21 cellular contexts compared by ENCODE assay signal in the genomic region with DNA sequence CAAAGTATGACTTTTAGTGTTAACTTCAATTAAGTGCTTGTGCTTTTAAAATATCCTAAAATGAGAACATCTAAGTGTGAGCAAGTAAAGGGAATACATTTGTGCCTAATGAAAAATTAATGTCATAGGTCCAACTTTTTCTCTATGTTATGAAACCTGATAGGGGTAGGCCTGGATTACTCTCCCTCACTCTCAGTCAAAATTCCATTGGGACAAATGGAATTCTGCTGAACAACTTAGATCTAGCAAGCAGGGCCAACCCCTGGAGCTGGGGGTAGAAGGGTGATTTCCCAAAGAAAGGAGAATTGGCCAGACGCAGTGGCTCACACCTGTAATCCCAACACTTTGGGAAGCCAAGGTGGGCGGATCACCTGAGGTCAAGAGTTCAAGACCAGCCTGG.
"Had no signal": no experiment of that assay in that cellular context is flagged by ENCODE, and none has a peak within 500 bp of the region (broad histone marks: within the 10 kb centered on the region; RNA-seq: fewer than 3 reads in every experiment).

No MANE protein-coding gene starts in this region.

- ATAC-seq: gastroesophageal sphincter; naive thymus-derived CD8-positive, alpha-beta T cell; T-cell had no signal

- H3K4me3 ChIP-seq: esophagus muscularis mucosa, gastroesophageal sphincter, lung, right atrium auricular region had no signal

- H3K4me1 Mint-ChIP-seq: activated naive CD8-positive, alpha-beta T cell treated with anti-CD3 and anti-CD28 coated beads, Interleukin-2, amount 50 U/mL, for 24 hours had no signal

- DNase-seq: activated CD4-positive, alpha-beta T cell treated with anti-CD3 and anti-CD28 coated beads, Interleukin-2, amount 50 U/mL, for 4 hours; activated CD4-positive, CD25-positive, alpha-beta regulatory T cell treated with anti-CD3 and anti-CD28 coated beads, Interleukin-2, amount 50 U/mL, for 72 hours; activated naive CD4-positive, alpha-beta T cell treated with anti-CD3 and anti-CD28 coated beads for 36 hours; activated naive CD8-positive, alpha-beta T cell treated with anti-CD3 and anti-CD28 coated beads, Interleukin-2, amount 50 U/mL, for 24 hours; activated T-cell treated with anti-CD3 and anti-CD28 coated beads for 4 hours; cortex of kidney; effector CD4-positive, alpha-beta T cell; naive thymus-derived CD8-positive, alpha-beta T cell; nucleus accumbens; small intestine; stimulated activated CD4-positive, alpha-beta T cell treated with anti-CD3 and anti-CD28 coated beads, Interleukin-4, amount 100 ng/mL, for 24 hours; stimulated activated naive CD4-positive, alpha-beta T cell; T-cell; T-helper 9 cell had no signal

- H3K27me3 Mint-ChIP-seq: progenitor cell of endocrine pancreas, type B pancreatic cell had no signal

- H3K4me3 Mint-ChIP-seq: activated naive CD4-positive, alpha-beta T cell treated with anti-CD3 and anti-CD28 coated beads for 36 hours; activated naive CD8-positive, alpha-beta T cell treated with anti-CD3 and anti-CD28 coated beads, Interleukin-2, amount 50 U/mL, for 24 hours; naive thymus-derived CD8-positive, alpha-beta T cell; T-cell; type B pancreatic cell had no signal

- H3K9me3 ChIP-seq: esophagus muscularis mucosa, gastroesophageal sphincter, right atrium auricular region had no signal

- H3K9me3 Mint-ChIP-seq: type B pancreatic cell had no signal

- H3K27me3 ChIP-seq: esophagus muscularis mucosa, gastroesophageal sphincter, right atrium auricular region had no signal

- H3K27ac Mint-ChIP-seq: activated naive CD4-positive, alpha-beta T cell treated with anti-CD3 and anti-CD28 coated beads for 36 hours; activated naive CD8-positive, alpha-beta T cell treated with anti-CD3 and anti-CD28 coated beads, Interleukin-2, amount 50 U/mL, for 24 hours; activated T-helper 2 cell treated with anti-CD3 and anti-CD28 coated beads, Interferon-gamma antibody, Interleukin-2, Interleukin-4, amounts not matched to agents 10 μg/mL and 5 μg/mL and 100 μg/mL, durations not matched to agents 14 hours and 24 hours and 36 hours; naive thymus-derived CD8-positive, alpha-beta T cell; progenitor cell of endocrine pancreas; T-cell; type B pancreatic cell had no signal

- H3K27ac ChIP-seq: esophagus muscularis mucosa, gastroesophageal sphincter had no signal

- H3K36me3 ChIP-seq: gastroesophageal sphincter had no signal

- H3K4me1 ChIP-seq: esophagus muscularis mucosa, gastroesophageal sphincter, right atrium auricular region had no signal
